ENCODE assay signal across 27 cellular contexts in genomic region chr2:124520953-124521352, GRCh38.
A peak's percentile ranks its signal among the peaks of the same experiment; 100 is the strongest.
DNase-seq lines count a peak whose midpoint lies in the region; ATAC-seq, FAIRE-seq and TF ChIP-seq lines count a peak whose summit lies in the region.
"Had no signal": no experiment of that assay in that cellular context is flagged by ENCODE, and none has a peak within 500 bp of the region (broad histone marks: within the 10 kb centered on the region; RNA-seq: fewer than 3 reads in every experiment).

No MANE protein-coding gene starts in this region.

- TF ChIP-seq CTCF in liver (IDR thresholded peaks at IDR 0.05; ENCODE audit: low read depth, low read length, missing input control), result no peak
- TF ChIP-seq CTCF in HepG2 (CRISPR knock-in tag; IDR thresholded peaks at IDR 0.05), result no peak
- TF ChIP-seq CTCF in right lobe of liver (IDR thresholded peaks at IDR 0.05), result no peak
- TF ChIP-seq CTCF in neural progenitor cell (IDR thresholded peaks at IDR 0.05), result no peak

- TF ChIP-seq EP300 in HepG2 (IDR thresholded peaks at IDR 0.05; ENCODE audit: low read depth in 2 of 2, low read length in 2 of 2) (no peak), HepG2 (CRISPR knock-in tag; IDR thresholded peaks at IDR 0.05; ENCODE audit: borderline replicate concordance) (no peak)

- no peaks in the 10 kb centered on the region for H3K36me3 Mint-ChIP-seq in neural progenitor cell
- H3K36me3 Mint-ChIP-seq: CD14-positive monocyte; CD4-positive, alpha-beta memory T cell; CD4-positive, CD25-positive, alpha-beta regulatory T cell had no signal

- CTCF ChIA-PET in HepG2 (lab: Yijun Ruan, JAX; ENCODE audit: low intra/inter-chr PET ratio, low total read pairs), result no interaction called here

- no peaks in the 10 kb centered on the region for H3K79me2 ChIP-seq in HepG2 (ENCODE audit: insufficient read depth, low read length)
- no peaks in the 10 kb centered on the region for H3K79me2 ChIP-seq in neural progenitor cell (ENCODE audit: low read depth)

- BruUV-seq in HepG2 (replicated peaks; lab: Mats Ljungman, UMichigan), result no TSS peak

- H3K9me3 Mint-ChIP-seq in neural progenitor cell, result peaks cover 14% of the 10 kb centered on the region

- in situ Hi-C loops in HepG2 (cut with HindIII; ENCODE audit: extremely low pct_ligation_motif_present, low pct_unique_long_range_greater_than_20kb), result no loop called here

- DNase-seq in HepG2 (ENCODE audit: low spot score), result no peak
- DNase-seq in right lobe of liver, result no peak
- DNase-seq in neural progenitor cell (ENCODE audit: low spot score), result peak; percentile 10
- DNase-seq in hypothalamus (lab: John Stamatoyannopoulos, UW), result no peak
- DNase-seq in occipital lobe (lab: John Stamatoyannopoulos, UW), result no peak
- DNase-seq: BE2C; C1 segment of cervical spinal cord; CD4-positive, alpha-beta memory T cell; CD4-positive, CD25-positive, alpha-beta regulatory T cell; CD8-positive, alpha-beta memory T cell; COR-L47; DMS 273 treated with DMSO at 0.1 percent for 48 hours; DMS153; DMS53; DMS79; DND-41; EL; GDM1 had no signal

- H3K9me3 ChIP-seq in liver (ENCODE audit: control insufficient read depth in 4 of 4, low read length in 3 of 4), result no peaks in the 10 kb centered on the region
- H3K9me3 ChIP-seq in HepG2 (ENCODE audit: low read length), result peaks cover 17% of the 10 kb centered on the region
- no peaks in the 10 kb centered on the region for H3K9me3 ChIP-seq in right lobe of liver
- no peaks in the 10 kb centered on the region for H3K9me3 ChIP-seq in neural progenitor cell (ENCODE audit: low read depth)
- H3K9me3 ChIP-seq: BE2C had no signal

- H3K9ac ChIP-seq in liver (ENCODE audit: low read depth in 1 of 2, low read length in 2 of 2) (no peak overlapping the region), HepG2 (ENCODE audit: insufficient read depth, low read depth, low read length) (no peak overlapping the region), neural progenitor cell (no peak overlapping the region)
- H3K9ac ChIP-seq: BLaER1 had no signal

- ATAC-seq in HepG2 (no peak), right lobe of liver (peak; percentile 30 to 61 (median 44)), GM19351 (IDR thresholded peaks at IDR 0.05; ENCODE audit: unreplicated experiment) (no peak)
- ATAC-seq: GM12878 had no signal

- peaks cover 5% of the 10 kb centered on the region for H3F3A ChIP-seq in neural progenitor cell (ENCODE audit: low read depth)

- POLR2A ChIA-PET in HepG2 (lab: Yijun Ruan, JAX), result no interaction called here

- H3K4me3 ChIP-seq in liver (ENCODE audit: low read depth in 1 of 3, low read length in 3 of 3) (no peak overlapping the region), HepG2 (replicated peaks in 1 of 3; ENCODE audit: insufficient read depth in 1 of 3, low read depth in 2 of 3, low read length in 3 of 3) (no peak overlapping the region), right lobe of liver (no peak overlapping the region), neural progenitor cell (no peak overlapping the region)
- H3K4me3 ChIP-seq: BLaER1, GM12878 had no signal

- H3K4me1 Mint-ChIP-seq in neural progenitor cell, result peaks cover 27% of the 10 kb centered on the region
- H3K4me1 Mint-ChIP-seq: CD14-positive monocyte; CD4-positive, alpha-beta memory T cell; CD4-positive, CD25-positive, alpha-beta regulatory T cell; CD8-positive, alpha-beta memory T cell had no signal

- no peak overlapping the region for H3K4me3 Mint-ChIP-seq in neural progenitor cell
- H3K4me3 Mint-ChIP-seq: CD14-positive monocyte; CD4-positive, alpha-beta memory T cell; CD4-positive, CD25-positive, alpha-beta regulatory T cell; CD8-positive, alpha-beta memory T cell had no signal

- H3K27me3 Mint-ChIP-seq in neural progenitor cell (ENCODE audit: insufficient read depth, low read depth), result no peaks in the 10 kb centered on the region
- H3K27me3 Mint-ChIP-seq: CD4-positive, alpha-beta memory T cell; CD4-positive, CD25-positive, alpha-beta regulatory T cell had no signal

- no peak overlapping the region for H3K27ac Mint-ChIP-seq in neural progenitor cell
- H3K27ac Mint-ChIP-seq: CD14-positive monocyte; CD4-positive, alpha-beta memory T cell; CD4-positive, CD25-positive, alpha-beta regulatory T cell; CD8-positive, alpha-beta memory T cell had no signal

- no peak for TF ChIP-seq RAD21 in liver (IDR thresholded peaks at IDR 0.05)
- TF ChIP-seq RAD21 in HepG2 (CRISPR knock-in tag; IDR thresholded peaks at IDR 0.05), result no peak

- FAIRE-seq in HepG2 (lab: Jason Lieb, UNC), result no peak
- FAIRE-seq: A204.1, GM12878, GM12892, GM18507 had no signal

- H3K27ac ChIP-seq in liver (ENCODE audit: low read depth in 1 of 2, low read length in 2 of 2) (no peak overlapping the region), HepG2 (ENCODE audit: extremely low read length, insufficient read depth, low read length) (no peak overlapping the region), right lobe of liver (no peak overlapping the region), neural progenitor cell (peak overlapping the region; percentile 58)
- H3K27ac ChIP-seq: 22Rv1, BLaER1 had no signal

- H3K36me3 ChIP-seq in liver (ENCODE audit: control insufficient read depth in 4 of 4, insufficient read depth in 3 of 4, low read depth in 1 of 4, low read length in 3 of 4), result no peaks in the 10 kb centered on the region
- no peaks in the 10 kb centered on the region for H3K36me3 ChIP-seq in HepG2 (replicated peaks in 1 of 2; ENCODE audit: control insufficient read depth in 1 of 2, insufficient read depth in 2 of 2, low read length in 2 of 2)
- H3K36me3 ChIP-seq in right lobe of liver, result no peaks in the 10 kb centered on the region
- H3K36me3 ChIP-seq in neural progenitor cell, result no peaks in the 10 kb centered on the region
- H3K36me3 ChIP-seq: BE2C, BLaER1 had no signal

- H3K27me3 ChIP-seq in liver (ENCODE audit: control insufficient read depth in 4 of 4, insufficient read depth in 4 of 4, low read length in 3 of 4) (peaks cover 0 to 4% (median 0%) of the 10 kb centered on the region in 4 donors), HepG2 (ENCODE audit: control insufficient read depth in 1 of 2, insufficient read depth in 2 of 2, low read length in 2 of 2) (no peaks in the 10 kb centered on the region), right lobe of liver (no peaks in the 10 kb centered on the region), neural progenitor cell (no peaks in the 10 kb centered on the region)
- H3K27me3 ChIP-seq: BE2C, BLaER1 had no signal

- H4K20me1 ChIP-seq in HepG2 (ENCODE audit: insufficient read depth, low read length), result no peaks in the 10 kb centered on the region
- no peaks in the 10 kb centered on the region for H4K20me1 ChIP-seq in neural progenitor cell (ENCODE audit: low read depth)
- H4K20me1 ChIP-seq: BLaER1 had no signal

- H2AFZ ChIP-seq in HepG2 (ENCODE audit: low read length), result no peak overlapping the region
- no peak overlapping the region for H2AFZ ChIP-seq in neural progenitor cell (replicated peaks)

- intact Hi-C loops in HepG2 (cut with micrococcal nuclease; ENCODE audit: unreplicated experiment), result no loop called here
- intact Hi-C loops in right lobe of liver (cut with DNase I), result no loop called here

- H3K4me2 ChIP-seq in HepG2 (ENCODE audit: low read depth, low read length), result no peak overlapping the region
- H3K4me2 ChIP-seq in neural progenitor cell, result peak overlapping the region; percentile 22
- H3K4me2 ChIP-seq: BLaER1 had no signal

- TF ChIP-seq POLR2A in HepG2 (IDR thresholded peaks at IDR 0.05; ENCODE audit: insufficient read depth in 1 of 2, low read depth in 2 of 2, low read length in 2 of 2) (no peak), right lobe of liver (IDR thresholded peaks at IDR 0.05) (no peak)

- WGBS in liver, result 72% methylated on average over 2 of the region's 2 CpGs
- WGBS in HepG2 (ENCODE audit: low lambda C conversion rate), result 0% methylated on average over 2 of the region's 2 CpGs
- 54% methylated on average over 2 of the region's 2 CpGs for whole genome bisulfite sequencing in right lobe of liver (ENCODE audit: insufficient coverage, low coverage, low lambda C conversion rate, missing lambda C conversion rate)

- H3K4me1 ChIP-seq in liver (ENCODE audit: control insufficient read depth in 4 of 4, insufficient read depth in 4 of 4, low read length in 3 of 4), result peaks cover 0 to 6% (median 2%) of the 10 kb centered on the region in 4 donors
- H3K4me1 ChIP-seq in HepG2 (ENCODE audit: insufficient read depth, low read length), result no peaks in the 10 kb centered on the region
- H3K4me1 ChIP-seq in right lobe of liver, result no peaks in the 10 kb centered on the region
- H3K4me1 ChIP-seq in neural progenitor cell, result peaks cover 31% of the 10 kb centered on the region
- H3K4me1 ChIP-seq: BE2C, BLaER1 had no signal

TF ChIP-seq in liver, 16 proteins besides CTCF, POLR2A, EP300 and RAD21:
- TF ChIP-seq NR2F2 (IDR thresholded peaks at IDR 0.05) (no peak), HNF4A (conservative IDR thresholded peaks at IDR 0.05) (peak; percentile 10 to 12)
TF ChIP-seq in liver: peak in this region for 1.

TF ChIP-seq in HepG2, 621 proteins besides CTCF, POLR2A, EP300 and RAD21 (continues in another document):
- TF ChIP-seq, protein P1, sequence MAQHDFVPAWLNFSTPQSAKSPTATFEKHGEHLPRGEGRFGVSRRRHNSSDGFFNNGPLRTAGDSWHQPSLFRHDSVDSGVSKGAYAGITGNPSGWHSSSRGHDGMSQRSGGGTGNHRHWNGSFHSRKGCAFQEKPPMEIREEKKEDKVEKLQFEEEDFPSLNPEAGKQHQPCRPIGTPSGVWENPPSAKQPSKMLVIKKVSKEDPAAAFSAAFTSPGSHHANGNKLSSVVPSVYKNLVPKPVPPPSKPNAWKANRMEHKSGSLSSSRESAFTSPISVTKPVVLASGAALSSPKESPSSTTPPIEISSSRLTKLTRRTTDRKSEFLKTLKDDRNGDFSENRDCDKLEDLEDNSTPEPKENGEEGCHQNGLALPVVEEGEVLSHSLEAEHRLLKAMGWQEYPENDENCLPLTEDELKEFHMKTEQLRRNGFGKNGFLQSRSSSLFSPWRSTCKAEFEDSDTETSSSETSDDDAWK (CRISPR knock-in tag; IDR thresholded peaks at IDR 0.05), result no peak
- no peak for TF ChIP-seq ZNF775 (CRISPR knock-in tag; IDR thresholded peaks at IDR 0.05; ENCODE audit: borderline replicate concordance)
- TF ChIP-seq POLR2G (IDR thresholded peaks at IDR 0.05; ENCODE audit: low read depth, low read length), result no peak
- TF ChIP-seq REXO4 (CRISPR knock-in tag; IDR thresholded peaks at IDR 0.05; ENCODE audit: borderline replicate concordance), result no peak
- TF ChIP-seq ZNF138 (CRISPR knock-in tag; IDR thresholded peaks at IDR 0.05; ENCODE audit: low read depth), result no peak
- no peak for TF ChIP-seq FOSL1 (CRISPR knock-in tag; IDR thresholded peaks at IDR 0.05; ENCODE audit: borderline replicate concordance)
- TF ChIP-seq REL (CRISPR knock-in tag; conservative IDR thresholded peaks at IDR 0.05), result no peak
- TF ChIP-seq MATR3 (CRISPR knock-in tag; IDR thresholded peaks at IDR 0.05), result no peak
- no peak for TF ChIP-seq KMT2B (CRISPR knock-in tag; IDR thresholded peaks at IDR 0.05)
- no peak for TF ChIP-seq ZNF331 (CRISPR knock-in tag; IDR thresholded peaks at IDR 0.05)
- no peak for TF ChIP-seq ZFP90 (CRISPR knock-in tag; IDR thresholded peaks at IDR 0.05; ENCODE audit: borderline replicate concordance)
- no peak for TF ChIP-seq ZNF121 (CRISPR knock-in tag; IDR thresholded peaks at IDR 0.05)
- TF ChIP-seq FOXJ3 (CRISPR knock-in tag; IDR thresholded peaks at IDR 0.05; ENCODE audit: borderline replicate concordance), result no peak
- TF ChIP-seq DNMT1 (CRISPR knock-in tag; IDR thresholded peaks at IDR 0.05), result no peak
- no peak for TF ChIP-seq ZNF678 (CRISPR knock-in tag; IDR thresholded peaks at IDR 0.05)

Comparison
In these comparisons a context has a peak if more than half of its experiments do, and no peak if none do; other contexts are left out.
1. ATAC-seq: peak in right lobe of liver (4 of 4); none in HepG2 (single experiment) and GM19351 (single experiment).